In the genomic region with DNA sequence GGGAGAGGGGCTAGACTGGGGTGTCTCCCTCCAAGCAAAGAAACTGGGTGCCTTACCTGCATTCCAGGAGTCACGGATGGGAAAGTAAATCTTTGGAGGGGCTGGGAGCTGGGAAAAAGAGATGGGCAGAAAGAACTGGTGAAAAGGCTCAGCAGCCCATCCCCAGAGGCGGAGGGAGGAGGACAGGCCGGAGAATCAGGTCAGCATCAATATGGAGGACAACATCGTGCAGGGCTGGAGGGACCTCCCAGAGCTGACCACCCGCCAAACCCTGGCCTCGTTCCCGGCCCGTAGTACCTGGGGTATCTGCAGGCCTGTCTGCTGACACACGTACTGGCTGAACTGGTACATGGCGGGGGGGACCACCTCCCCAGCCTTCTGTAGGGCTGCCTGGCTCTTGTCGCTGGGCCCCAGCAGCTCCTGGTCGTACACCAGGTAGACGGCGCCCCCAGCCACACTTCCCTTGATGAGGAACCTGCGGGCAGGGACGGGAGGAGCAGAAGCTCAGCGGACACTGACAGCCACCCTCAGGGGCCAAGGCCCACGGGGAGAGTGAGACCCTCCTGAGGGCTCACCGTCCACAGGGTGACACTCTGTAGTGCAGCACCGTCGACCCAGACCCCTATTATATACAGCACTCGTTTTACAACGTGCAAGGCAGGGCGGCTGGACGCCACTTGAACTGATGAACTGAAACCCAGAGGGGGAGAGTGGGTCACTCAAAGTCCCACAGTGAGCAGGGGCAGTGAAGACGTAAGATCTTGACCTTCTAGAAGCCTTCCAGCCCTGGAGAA, we compare ENCODE assay signal across 8 cellular contexts. TPM values are rescaled to one million over a fixed set of nuclear protein-coding genes. Genes with fewer than 3 reads are reported as not detected.
DNase-seq lines count a peak whose midpoint lies in the region; ATAC-seq and TF ChIP-seq lines count a peak whose summit lies in the region.

No MANE protein-coding gene starts in this region.

- peaks cover 13% of the 10 kb centered on the region for H3K79me2 ChIP-seq in MM.1S (ENCODE audit: low read length)

- H3K36me3 Mint-ChIP-seq in dendritic cell treated with granulocyte-macrophage colony-stimulating factor and Interleukin-4, amounts not matched to agents 40 ng/mL and 50 ng/mL, for 4 days (ENCODE audit: low read depth): peaks cover 32% of the 10 kb centered on the region
- no peaks in the 10 kb centered on the region for H3K36me3 Mint-ChIP-seq in naive thymus-derived CD8-positive, alpha-beta T cell

- peak overlapping the region; percentile 96 for H3K4me2 ChIP-seq in MM.1S (ENCODE audit: low read depth, low read length)

- no peak for DNase-seq in BJ (ENCODE audit: low read depth)
- peak; percentile 21 for DNase-seq in MM.1S
- no peak for DNase-seq in naive thymus-derived CD8-positive, alpha-beta T cell
- DNase-seq in OCI-M2 (lab: John Stamatoyannopoulos, UW; ENCODE audit: unreplicated experiment): no peak
- DNase-seq in ureter (ENCODE audit: low spot score): no peak
- no peak for DNase-seq in OCI-M1 (lab: John Stamatoyannopoulos, UW)
- no peak for DNase-seq in stimulated activated CD4-positive, alpha-beta T cell treated with anti-CD3 and anti-CD28 coated beads, Interleukin-4, amount 100 ng/mL, for 4 hours

- no peaks in the 10 kb centered on the region for H3K9me3 ChIP-seq in MM.1S (replicated peaks; ENCODE audit: insufficient read depth, low read length)

- no peaks in the 10 kb centered on the region for H3F3A ChIP-seq in MM.1S (ENCODE audit: insufficient read depth, low read length)

- no peak for ATAC-seq in naive thymus-derived CD8-positive, alpha-beta T cell

- peak overlapping the region; percentile 88 for H3K9ac ChIP-seq in MM.1S (ENCODE audit: low read length)

- peaks cover 7% of the 10 kb centered on the region for H3K4me1 ChIP-seq in MM.1S (ENCODE audit: low read length)

- intact Hi-C loops in dendritic cell treated with granulocyte-macrophage colony-stimulating factor and Interleukin-4, amounts not matched to agents 40 ng/mL and 50 ng/mL, for 4 days (cut with micrococcal nuclease): loop anchor here (1.0 to 2.0 kb wide), 2 partner anchors 41 to 57 kb away; partner anchors contain the start of genes CATSPERD, LONP1, SAFB and SAFB2

- H3K9me2 ChIP-seq in MM.1S (replicated peaks; ENCODE audit: insufficient read depth, low read length): no peaks in the 10 kb centered on the region

- H3K9me3 Mint-ChIP-seq in dendritic cell treated with granulocyte-macrophage colony-stimulating factor and Interleukin-4, amounts not matched to agents 40 ng/mL and 50 ng/mL, for 4 days: no peaks in the 10 kb centered on the region
- no peaks in the 10 kb centered on the region for H3K9me3 Mint-ChIP-seq in naive thymus-derived CD8-positive, alpha-beta T cell

- no peaks in the 10 kb centered on the region for H3K27me3 ChIP-seq in BJ (ENCODE audit: control insufficient read depth, insufficient read depth, low read length)
- peaks cover 14% of the 10 kb centered on the region for H3K27me3 ChIP-seq in MM.1S (replicated peaks; ENCODE audit: insufficient read depth, low read length)

- H3K27ac Mint-ChIP-seq in dendritic cell treated with granulocyte-macrophage colony-stimulating factor and Interleukin-4, amounts not matched to agents 40 ng/mL and 50 ng/mL, for 4 days: peak overlapping the region; percentile 89
- peak overlapping the region; percentile 93 to 100 (median 99) for H3K27ac Mint-ChIP-seq in naive thymus-derived CD8-positive, alpha-beta T cell

- H3K27me3 Mint-ChIP-seq in dendritic cell treated with granulocyte-macrophage colony-stimulating factor and Interleukin-4, amounts not matched to agents 40 ng/mL and 50 ng/mL, for 4 days: peaks cover 11% of the 10 kb centered on the region
- H3K27me3 Mint-ChIP-seq in naive thymus-derived CD8-positive, alpha-beta T cell: peaks cover 0 to 3% (median 0%) of the 10 kb centered on the region in 5 donors

- peak overlapping the region; percentile 92 for H3K4me3 Mint-ChIP-seq in dendritic cell treated with granulocyte-macrophage colony-stimulating factor and Interleukin-4, amounts not matched to agents 40 ng/mL and 50 ng/mL, for 4 days
- H3K4me3 Mint-ChIP-seq in naive thymus-derived CD8-positive, alpha-beta T cell: peak overlapping the region; percentile 86 to 97 (median 92)

- H2AFZ ChIP-seq in MM.1S (ENCODE audit: low read length): peak overlapping the region; percentile 89

- H3K4me1 Mint-ChIP-seq in dendritic cell treated with granulocyte-macrophage colony-stimulating factor and Interleukin-4, amounts not matched to agents 40 ng/mL and 50 ng/mL, for 4 days (ENCODE audit: low read depth): peaks cover 22% of the 10 kb centered on the region
- peaks cover 18 to 36% (median 29%) of the 10 kb centered on the region in 4 donors for H3K4me1 Mint-ChIP-seq in naive thymus-derived CD8-positive, alpha-beta T cell

- POLR2A ChIA-PET in BJ (lab: Charles Lee): no interaction called here
- POLR2A ChIA-PET in naive thymus-derived CD8-positive, alpha-beta T cell (lab: Charles Lee): interaction anchor here (1.5 to 2.9 kb wide), 3 partner anchors 11 to 57 kb away, joined by 6 to 15 read pairs (median 6); partner anchors contain the start of genes CATSPERD, LONP1, RPL36 and SAFB

- H3K36me3 ChIP-seq in BJ (ENCODE audit: control insufficient read depth, insufficient read depth, low read length) (peaks cover 5% of the 10 kb centered on the region), MM.1S (replicated peaks; ENCODE audit: insufficient read depth, low read length) (no peaks in the 10 kb centered on the region)

- TF ChIP-seq CTCF in BJ (IDR thresholded peaks at IDR 0.05; ENCODE audit: insufficient read depth, low read depth, low read length) (no peak), MM.1S (IDR thresholded peaks at IDR 0.05; ENCODE audit: low read length) (no peak)

- CTCF ChIA-PET in BJ (lab: Yijun Ruan, JAX): interaction anchor here (1.0 to 1.6 kb wide), 4 partner anchors 8 to 12 kb away, joined by 3 to 8 read pairs (median 6); partner anchors contain the start of gene RPL36

- H3K4me3 ChIP-seq in BJ (ENCODE audit: low read depth, low read length) (peak overlapping the region; percentile 84), MM.1S (ENCODE audit: low read length) (peak overlapping the region; percentile 95)

- no peak overlapping the region for H3K27ac ChIP-seq in MM.1S (ENCODE audit: low read length)

- H4K20me1 ChIP-seq in MM.1S (ENCODE audit: insufficient read depth, low read length): no peaks in the 10 kb centered on the region

RNA-seq across cellular contexts. Expression of gene MICOS13, which starts 0.8 kb away (rescaled TPM):
- 65.2 and 67.8 TPM in 2 replicates for polyA plus RNA-seq in BJ (2011; rRNA removed)
- 11.5 and 19.8 TPM in 2 replicates for polyA minus RNA-seq in BJ (2011; rRNA and poly(A)+ RNA removed)
- 10 to 100 TPM; 40.1 to 40.6 TPM for total RNA-seq in naive thymus-derived CD8-positive, alpha-beta T cell
- polyA plus RNA-seq in naive thymus-derived CD8-positive, alpha-beta T cell: 100 to 1,000 TPM in 2 of 3 donors, 10 to 100 TPM in 1; 95.5 to 110 (median 102) TPM
- total RNA-seq in ureter: 68.4 TPM

RNA-seq across cellular contexts. Expression of gene HSD11B1L, which starts 1.3 kb away (rescaled TPM):
- 5.3 and 5.6 TPM in 2 replicates for polyA plus RNA-seq in BJ (2011; rRNA removed)
- 0.72 and 1.2 TPM in 2 replicates for polyA minus RNA-seq in BJ (2011; rRNA and poly(A)+ RNA removed)
- total RNA-seq in naive thymus-derived CD8-positive, alpha-beta T cell: 1 to 10 TPM; 2.8 to 4.1 TPM
- polyA plus RNA-seq in naive thymus-derived CD8-positive, alpha-beta T cell: 1 to 10 TPM; 5.5 to 6.0 (median 5.7) TPM
- 2.8 TPM for total RNA-seq in ureter

RNA-seq across cellular contexts. Expression of gene RPL36, which starts 10.6 kb away (rescaled TPM):
- 824 and 912 TPM in 2 replicates for polyA plus RNA-seq in BJ (2011; rRNA removed)
- polyA minus RNA-seq in BJ (2011; rRNA and poly(A)+ RNA removed): 265 and 384 TPM in 2 replicates
- total RNA-seq in naive thymus-derived CD8-positive, alpha-beta T cell: 1,000 to 10,000 TPM; 1,442 to 1,445 TPM
- 1,000 to 10,000 TPM; 2,357 to 2,883 (median 2,631) TPM for polyA plus RNA-seq in naive thymus-derived CD8-positive, alpha-beta T cell
- total RNA-seq in ureter: 962 TPM

RNA-seq across cellular contexts. Expression of gene LONP1, which starts 40.5 kb away (rescaled TPM):
- 55.4 and 77.4 TPM in 2 replicates for polyA plus RNA-seq in BJ (2011; rRNA removed)
- 60.9 and 65.7 TPM in 2 replicates for polyA minus RNA-seq in BJ (2011; rRNA and poly(A)+ RNA removed)
- 10 to 100 TPM; 74.3 to 75.3 TPM for total RNA-seq in naive thymus-derived CD8-positive, alpha-beta T cell
- 10 to 100 TPM; 19.9 to 45.5 (median 21.6) TPM for polyA plus RNA-seq in naive thymus-derived CD8-positive, alpha-beta T cell
- total RNA-seq in ureter: 61.3 TPM

RNA-seq across cellular contexts. Expression of gene CATSPERD, which starts 41.0 kb away (rescaled TPM):
- not detected in 2 replicates for polyA plus RNA-seq in BJ (2011; rRNA removed)
- polyA minus RNA-seq in BJ (2011; rRNA and poly(A)+ RNA removed): 0.09 TPM in 1 of 2 replicates, not detected in the other
- not detected for total RNA-seq in naive thymus-derived CD8-positive, alpha-beta T cell
- not detected for polyA plus RNA-seq in naive thymus-derived CD8-positive, alpha-beta T cell
- not detected for total RNA-seq in ureter
